In the genomic region with DNA sequence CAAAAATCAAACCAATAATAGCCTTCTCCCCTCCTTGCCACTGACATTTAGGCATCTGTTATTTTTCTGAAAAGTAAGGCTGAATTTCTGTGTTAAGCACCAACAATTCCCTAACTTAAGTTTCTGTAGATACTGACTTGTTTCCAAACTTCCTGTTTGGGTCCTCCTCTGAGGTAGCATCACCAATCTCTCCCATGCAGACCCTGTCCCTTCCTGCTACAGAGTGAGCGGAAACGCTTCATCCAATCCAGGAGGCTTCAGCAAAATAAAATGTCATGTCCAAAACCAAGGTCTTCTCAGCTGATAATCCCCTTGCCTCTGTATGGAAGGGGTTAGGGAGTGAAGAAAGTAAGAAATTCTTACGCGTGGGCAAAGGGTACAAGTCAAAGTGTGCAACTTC, we compare ENCODE assay signal across 15 cellular contexts. TPM values are rescaled to one million over a fixed set of nuclear protein-coding genes. Genes with fewer than 3 reads are reported as not detected.
A peak's percentile ranks its signal among the peaks of the same experiment; 100 is the strongest.
DNase-seq lines count a peak whose midpoint lies in the region; ATAC-seq and TF ChIP-seq lines count a peak whose summit lies in the region.
"Had no signal": no experiment of that assay in that cellular context is flagged by ENCODE, and none has a peak within 500 bp of the region (broad histone marks: within the 10 kb centered on the region; RNA-seq: fewer than 3 reads in every experiment).

No MANE protein-coding gene starts in this region.

- no peaks in the 10 kb centered on the region for H3K9me3 ChIP-seq in CD4-positive, alpha-beta memory T cell (ENCODE audit: control insufficient read depth in 1 of 2, low read length in 2 of 2)
- H3K9me3 ChIP-seq in Loucy (ENCODE audit: insufficient read depth, low read depth, low read length) (no peaks in the 10 kb centered on the region), neural progenitor cell (ENCODE audit: low read depth) (no peaks in the 10 kb centered on the region), MG63 (no peaks in the 10 kb centered on the region)

- no peaks in the 10 kb centered on the region for H3K9me3 Mint-ChIP-seq in CD4-positive, alpha-beta memory T cell
- no peaks in the 10 kb centered on the region for H3K9me3 Mint-ChIP-seq in neural progenitor cell
- H3K9me3 Mint-ChIP-seq: activated T-helper 1 cell treated with anti-CD3 and anti-CD28 coated beads, Interleukin-12 subunit alpha, Interleukin-12 subunit beta, Interleukin-2, Interleukin-4 antibody, amounts not matched to agents 30 ng/mL and 10 ng/mL and 1 ng/mL, durations not matched to agents 14 hours and 24 hours and 36 hours had no signal

- no peak overlapping the region for H3K4me3 ChIP-seq in CD4-positive, alpha-beta memory T cell (ENCODE audit: low read length in 2 of 2)
- H3K4me3 ChIP-seq in Loucy (ENCODE audit: low read length, poor library complexity, severe bottlenecking): no peak overlapping the region
- no peak overlapping the region for H3K4me3 ChIP-seq in coronary artery
- H3K4me3 ChIP-seq in neural progenitor cell: no peak overlapping the region
- no peak overlapping the region for H3K4me3 ChIP-seq in MG63

- no peak overlapping the region for H3K27ac ChIP-seq in CD4-positive, alpha-beta memory T cell (ENCODE audit: low read depth, low read length)
- H3K27ac ChIP-seq in coronary artery: peak overlapping the region; percentile 70 to 83
- no peak overlapping the region for H3K27ac ChIP-seq in neural progenitor cell

- ATAC-seq in GM21529 (IDR thresholded peaks at IDR 0.05; ENCODE audit: unreplicated experiment): no peak

- DNase-seq in CD4-positive, alpha-beta memory T cell: no peak
- DNase-seq in coronary artery (ENCODE audit: low spot score) (no peak), neural progenitor cell (ENCODE audit: low spot score) (no peak), ecto neural progenitor cell (ENCODE audit: low spot score) (no peak), MG63 (no peak)
- no peak for DNase-seq in effector CD8-positive, alpha-beta T cell (lab: John Stamatoyannopoulos, UW)
- DNase-seq: activated CD4-positive, CD25-positive, alpha-beta regulatory T cell; AML-193; central memory CD4-positive, alpha-beta T cell; kidney; NCI-H774; SIG-M5 had no signal

- H3K4me2 ChIP-seq in Loucy (ENCODE audit: low read depth, low read length, poor library complexity, severe bottlenecking) (peak overlapping the region; percentile 40), neural progenitor cell (peak overlapping the region; percentile 41)

- peaks cover 52% of the 10 kb centered on the region in 2 donors for H3K36me3 Mint-ChIP-seq in CD4-positive, alpha-beta memory T cell
- H3K36me3 Mint-ChIP-seq in neural progenitor cell: peaks cover 35% of the 10 kb centered on the region

- peaks cover 16% of the 10 kb centered on the region for H3K36me3 ChIP-seq in CD4-positive, alpha-beta memory T cell (ENCODE audit: insufficient read depth, low read length)
- H3K36me3 ChIP-seq in Loucy (ENCODE audit: insufficient read depth, low read length) (peaks cover 53% of the 10 kb centered on the region; the same call in 1 of the 2 replicates), neural progenitor cell (no peaks in the 10 kb centered on the region), MG63 (peaks cover 28% of the 10 kb centered on the region)

- POLR2A ChIA-PET in CD4-positive, alpha-beta memory T cell (lab: Charles Lee; ENCODE audit: partially characterized antibody): interaction anchor here (1.8 kb wide), 1 partner anchor 9 kb away, joined by 7 read pairs; no protein-coding TSS in a partner anchor

- no peaks in the 10 kb centered on the region for H3K27me3 ChIP-seq in CD4-positive, alpha-beta memory T cell (ENCODE audit: insufficient read depth, low read length)
- H3K27me3 ChIP-seq in Loucy (ENCODE audit: insufficient read depth, low read length, poor library complexity, severe bottlenecking): no peaks in the 10 kb centered on the region
- no peaks in the 10 kb centered on the region for H3K27me3 ChIP-seq in neural progenitor cell
- no peaks in the 10 kb centered on the region for H3K27me3 ChIP-seq in MG63

- TF ChIP-seq CTCF in Loucy (conservative IDR thresholded peaks at IDR 0.05; ENCODE audit: low read length) (no peak), coronary artery (IDR thresholded peaks at IDR 0.05) (no peak), neural progenitor cell (IDR thresholded peaks at IDR 0.05) (no peak)

- H2AFZ ChIP-seq in Loucy (ENCODE audit: low read length): no peak overlapping the region
- H2AFZ ChIP-seq in neural progenitor cell (replicated peaks): no peak overlapping the region

- H3K9ac ChIP-seq in Loucy (ENCODE audit: low read depth, low read length, poor library complexity, severe bottlenecking) (no peak overlapping the region), neural progenitor cell (no peak overlapping the region)

- H3K79me2 ChIP-seq in Loucy (ENCODE audit: insufficient read depth, low read length) (peaks cover 53% of the 10 kb centered on the region), neural progenitor cell (ENCODE audit: low read depth) (no peaks in the 10 kb centered on the region)

- H3K4me1 ChIP-seq in CD4-positive, alpha-beta memory T cell (ENCODE audit: insufficient read depth, low read length): peaks cover 21% of the 10 kb centered on the region
- peaks cover 29% of the 10 kb centered on the region for H3K4me1 ChIP-seq in Loucy (ENCODE audit: insufficient read depth, low read length, poor library complexity, severe bottlenecking)
- H3K4me1 ChIP-seq in neural progenitor cell: peaks cover 30% of the 10 kb centered on the region

- no peaks in the 10 kb centered on the region for H3K27me3 Mint-ChIP-seq in CD4-positive, alpha-beta memory T cell
- peaks cover 2% of the 10 kb centered on the region for H3K27me3 Mint-ChIP-seq in neural progenitor cell (ENCODE audit: insufficient read depth, low read depth)

- intact Hi-C loops in CD4-positive, alpha-beta memory T cell (cut with micrococcal nuclease): no loop called here

- H3F3A ChIP-seq in Loucy (ENCODE audit: low read depth): no peaks in the 10 kb centered on the region
- peaks cover 20% of the 10 kb centered on the region for H3F3A ChIP-seq in neural progenitor cell (ENCODE audit: low read depth)

- peak overlapping the region; percentile 43 to 88 (median 58) for H3K27ac Mint-ChIP-seq in CD4-positive, alpha-beta memory T cell
- H3K27ac Mint-ChIP-seq in neural progenitor cell: peak overlapping the region; percentile 96
- H3K27ac Mint-ChIP-seq: activated T-helper 1 cell treated with anti-CD3 and anti-CD28 coated beads, Interleukin-12 subunit alpha, Interleukin-12 subunit beta, Interleukin-2, Interleukin-4 antibody, amounts not matched to agents 30 ng/mL and 10 ng/mL and 1 ng/mL, durations not matched to agents 14 hours and 24 hours and 36 hours had no signal

- peak overlapping the region in 3 of 8 donors; percentile 44 to 62 (median 55) for H3K4me3 Mint-ChIP-seq in CD4-positive, alpha-beta memory T cell
- H3K4me3 Mint-ChIP-seq in neural progenitor cell: no peak overlapping the region
- H3K4me3 Mint-ChIP-seq: activated T-helper 1 cell treated with anti-CD3 and anti-CD28 coated beads, Interleukin-12 subunit alpha, Interleukin-12 subunit beta, Interleukin-2, Interleukin-4 antibody, amounts not matched to agents 30 ng/mL and 10 ng/mL and 1 ng/mL, durations not matched to agents 14 hours and 24 hours and 36 hours had no signal

- H3K4me1 Mint-ChIP-seq in CD4-positive, alpha-beta memory T cell: peaks cover 27 to 82% (median 44%) of the 10 kb centered on the region in 4 donors
- H3K4me1 Mint-ChIP-seq in neural progenitor cell: peaks cover 26% of the 10 kb centered on the region

- H4K20me1 ChIP-seq in Loucy (ENCODE audit: insufficient read depth, low read length, poor library complexity, severe bottlenecking) (peaks cover under 1% of the 10 kb centered on the region), neural progenitor cell (ENCODE audit: low read depth) (peaks cover 7% of the 10 kb centered on the region)

- CTCF ChIA-PET in CD4-positive, alpha-beta memory T cell (lab: Charles Lee; ENCODE audit: partially characterized antibody): interaction anchor here (0.8 to 2.2 kb wide), 4 partner anchors 9 to 41 kb away, joined by 3 to 11 read pairs (median 3); no protein-coding TSS in a partner anchor

- no peaks in the 10 kb centered on the region for H3K9me2 ChIP-seq in Loucy (replicated peaks; ENCODE audit: low read depth, low read length)

RNA-seq across cellular contexts. Expression of a gene that starts 29.9 kb away (rescaled TPM):
- 10 to 100 TPM; 59.0 to 63.3 TPM for total RNA-seq in CD4-positive, alpha-beta memory T cell
- 10 to 100 TPM; 24.7 to 40.0 TPM for polyA plus RNA-seq in CD4-positive, alpha-beta memory T cell
- total RNA-seq in neural progenitor cell (ENCODE audit: low replicate concordance): 94.8 and 113 TPM in 2 replicates
- total RNA-seq in MG63 (2014; rRNA removed; shearing (Covaris generic); ENCODE audit: low replicate concordance): 63.4 and 130 TPM in 2 replicates

Comparison
In these comparisons a context has a peak if more than half of its experiments do, and no peak if none do; other contexts are left out.
1. H3K27ac ChIP-seq: peak in coronary artery (2 of 2); none in CD4-positive, alpha-beta memory T cell (single experiment) and neural progenitor cell (single experiment).